ENCODE assay signal across 9 cellular contexts in the genomic region with DNA sequence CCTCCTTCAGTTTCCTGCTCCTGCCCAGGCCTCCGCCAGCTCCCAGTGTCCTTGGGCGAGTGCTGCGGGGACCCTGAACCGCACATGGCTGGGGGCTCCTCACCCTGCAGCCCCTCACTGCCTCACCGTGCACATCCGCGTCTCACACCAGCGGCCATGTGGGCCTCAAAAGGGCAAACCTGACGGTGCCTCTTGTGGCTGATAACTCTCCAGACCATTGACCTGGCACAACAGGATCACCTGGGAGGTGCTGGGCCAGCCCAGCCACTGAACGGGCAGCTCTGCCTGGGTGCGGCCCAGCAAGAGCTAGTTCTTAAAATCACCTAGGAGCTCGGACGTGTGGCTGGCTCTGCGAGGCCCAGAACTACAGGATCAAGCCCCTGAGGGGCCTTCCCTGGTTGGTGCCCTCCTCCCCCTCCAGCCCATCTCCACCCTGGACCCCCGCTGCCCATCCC. TPM values are rescaled to one million over a fixed set of nuclear protein-coding genes. Genes with fewer than 3 reads are reported as not detected.
DNase-seq lines count a peak whose midpoint lies in the region; ATAC-seq, FAIRE-seq and TF ChIP-seq lines count a peak whose summit lies in the region.
"Had no signal": no experiment of that assay in that cellular context is flagged by ENCODE, and none has a peak within 500 bp of the region (broad histone marks: within the 10 kb centered on the region; RNA-seq: fewer than 3 reads in every experiment).

No MANE protein-coding gene starts in this region.

- H3K27ac ChIP-seq in HepG2 (ENCODE audit: extremely low read length, insufficient read depth, low read length) (peak overlapping the region; percentile 94), stomach (peak overlapping the region; percentile 77 to 92 (median 85))

- H3K4me3 ChIP-seq in HepG2 (replicated peaks in 1 of 3; ENCODE audit: insufficient read depth in 1 of 3, low read depth in 2 of 3, low read length in 3 of 3), result peak overlapping the region; percentile 49 to 74 (median 66); a peak in 5 of 6 replicates
- H3K4me3 ChIP-seq in stomach, result peak overlapping the region in 3 of 4 donors; percentile 12 to 20 (median 17)

- peak overlapping the region; percentile 91 for H3K4me2 ChIP-seq in HepG2 (ENCODE audit: low read depth, low read length)

- H3K36me3 Mint-ChIP-seq in activated CD4-positive, alpha-beta T cell treated with anti-CD3 and anti-CD28 coated beads, Interleukin-2, amount 10 ng/mL, durations not matched to agents 24 days and 14 days (ENCODE audit: low read depth), result peaks cover 10% of the 10 kb centered on the region
- no peaks in the 10 kb centered on the region for H3K36me3 Mint-ChIP-seq in activated CD8-positive, alpha-beta T cell treated with anti-CD3 and anti-CD28 coated beads for 36 hours (ENCODE audit: low read depth)

- peak overlapping the region; percentile 75 for H3K9ac ChIP-seq in HepG2 (ENCODE audit: insufficient read depth, low read depth, low read length)

- POLR2A ChIA-PET in activated CD8-positive, alpha-beta T cell treated with anti-CD3 and anti-CD28 coated beads for 36 hours (lab: Charles Lee), result interaction anchor here (0.7 to 6.9 kb wide), 11 partner anchors 9 to 195 kb away, joined by 3 to 74 read pairs (median 4); partner anchors contain the start of genes BLOC1S4, MAN2B2 and MRFAP1L1
- POLR2A ChIA-PET in HepG2 (lab: Yijun Ruan, JAX), result interaction anchor here (0.6 to 5.5 kb wide), 16 partner anchors 9 to 413 kb away, joined by 3 to 122 read pairs (median 5); partner anchors contain the start of genes BLOC1S4, GRPEL1, MAN2B2 and MRFAP1

- TF ChIP-seq EP300 in HepG2 (IDR thresholded peaks at IDR 0.05; ENCODE audit: low read depth in 2 of 2, low read length in 2 of 2), result no peak
- no peak for TF ChIP-seq EP300 in HepG2 (CRISPR knock-in tag; IDR thresholded peaks at IDR 0.05; ENCODE audit: borderline replicate concordance)
- TF ChIP-seq EP300 in stomach (IDR thresholded peaks at IDR 0.05), result no peak

- peaks cover 69% of the 10 kb centered on the region for H3K4me1 Mint-ChIP-seq in activated CD4-positive, alpha-beta T cell treated with anti-CD3 and anti-CD28 coated beads, Interleukin-2, amount 10 ng/mL, durations not matched to agents 24 days and 14 days
- H3K4me1 Mint-ChIP-seq in activated CD8-positive, alpha-beta T cell treated with anti-CD3 and anti-CD28 coated beads for 36 hours (ENCODE audit: low read depth), result peaks cover 75% of the 10 kb centered on the region

- H3K27me3 ChIP-seq in HepG2 (ENCODE audit: control insufficient read depth in 1 of 2, insufficient read depth in 2 of 2, low read length in 2 of 2) (no peaks in the 10 kb centered on the region; a peak in 1 of 5 replicates), stomach (no peaks in the 10 kb centered on the region)

- peak overlapping the region; percentile 92 for H3K27ac Mint-ChIP-seq in activated CD4-positive, alpha-beta T cell treated with anti-CD3 and anti-CD28 coated beads, Interleukin-2, amount 10 ng/mL, durations not matched to agents 24 days and 14 days
- H3K27ac Mint-ChIP-seq in activated CD8-positive, alpha-beta T cell treated with anti-CD3 and anti-CD28 coated beads for 36 hours, result peak overlapping the region; percentile 93

- intact Hi-C loops in activated CD4-positive, alpha-beta T cell treated with anti-CD3 and anti-CD28 coated beads, Interleukin-2, amount 10 ng/mL, durations not matched to agents 24 days and 14 days (cut with micrococcal nuclease), result loop anchor here (1.0 to 2.0 kb wide), 2 partner anchors 15 to 19 kb away; partner anchors contain the start of gene MRFAP1L1
- intact Hi-C loops in activated CD8-positive, alpha-beta T cell treated with anti-CD3 and anti-CD28 coated beads for 36 hours (cut with micrococcal nuclease), result no loop called here
- intact Hi-C loops in HepG2 (cut with micrococcal nuclease; ENCODE audit: unreplicated experiment), result loop anchor here (2.0 to 10.0 kb wide), 3 partner anchors 15 to 65 kb away; partner anchors contain the start of gene MRFAP1
- intact Hi-C loops in stomach (cut with DNase I; ENCODE audit: low total_unique reads), result no loop called here

- TF ChIP-seq CTCF in activated CD8-positive, alpha-beta T cell treated with anti-CD3 and anti-CD28 coated beads for 36 hours (IDR thresholded peaks at IDR 0.05), result no peak
- no peak for TF ChIP-seq CTCF in HepG2 (CRISPR knock-in tag; IDR thresholded peaks at IDR 0.05)
- no peak for TF ChIP-seq CTCF in stomach (IDR thresholded peaks at IDR 0.05)

- no peaks in the 10 kb centered on the region for H3K27me3 Mint-ChIP-seq in activated CD4-positive, alpha-beta T cell treated with anti-CD3 and anti-CD28 coated beads, Interleukin-2, amount 10 ng/mL, durations not matched to agents 24 days and 14 days
- no peaks in the 10 kb centered on the region for H3K27me3 Mint-ChIP-seq in activated CD8-positive, alpha-beta T cell treated with anti-CD3 and anti-CD28 coated beads for 36 hours

- 5% methylated on average over 6 of the region's 15 CpGs for WGBS in HepG2 (ENCODE audit: low lambda C conversion rate)
- WGBS in stomach, 5 donors, result 25 to 61% (median 32%) methylated on average over 6 to 15 of the region's 15 CpGs

- H3K36me3 ChIP-seq in HepG2 (replicated peaks in 1 of 2; ENCODE audit: control insufficient read depth in 1 of 2, insufficient read depth in 2 of 2, low read length in 2 of 2) (no peaks in the 10 kb centered on the region), stomach (no peaks in the 10 kb centered on the region)

- H4K20me1 ChIP-seq in HepG2 (ENCODE audit: insufficient read depth, low read length), result no peaks in the 10 kb centered on the region

- CTCF ChIA-PET in activated CD8-positive, alpha-beta T cell treated with anti-CD3 and anti-CD28 coated beads for 36 hours (lab: Charles Lee), result interaction anchor here (0.8 to 3.4 kb wide), 9 partner anchors 8 to 185 kb away, joined by 3 to 40 read pairs (median 4); partner anchors contain the start of gene MRFAP1L1
- CTCF ChIA-PET in HepG2 (lab: Yijun Ruan, JAX; ENCODE audit: low intra/inter-chr PET ratio, low total read pairs), result interaction anchor here (1.9 to 2.3 kb wide), 2 partner anchors 10 to 15 kb away, joined by 4 to 10 read pairs; a partner anchor contains a TSS

- peak in 1 of 2 experiments; percentile 57; a peak in 2 of 4 replicates for TF ChIP-seq POLR2A in HepG2 (IDR thresholded peaks at IDR 0.05; ENCODE audit: insufficient read depth in 1 of 2, low read depth in 2 of 2, low read length in 2 of 2)
- no peak for TF ChIP-seq POLR2A in stomach (IDR thresholded peaks at IDR 0.05)

- no peaks in the 10 kb centered on the region for H3K9me3 ChIP-seq in HepG2 (ENCODE audit: low read length)
- no peaks in the 10 kb centered on the region for H3K9me3 ChIP-seq in stomach

- peak overlapping the region; percentile 87 for H3K4me3 Mint-ChIP-seq in activated CD4-positive, alpha-beta T cell treated with anti-CD3 and anti-CD28 coated beads, Interleukin-2, amount 10 ng/mL, durations not matched to agents 24 days and 14 days
- peak overlapping the region; percentile 74 for H3K4me3 Mint-ChIP-seq in activated CD8-positive, alpha-beta T cell treated with anti-CD3 and anti-CD28 coated beads for 36 hours

- peaks cover 16% of the 10 kb centered on the region for H3K79me2 ChIP-seq in HepG2 (ENCODE audit: insufficient read depth, low read length)

- BruUV-seq in HepG2 (replicated peaks; lab: Mats Ljungman, UMichigan), result no TSS peak

- in situ Hi-C loops in HepG2 (cut with HindIII; ENCODE audit: extremely low pct_ligation_motif_present, low pct_unique_long_range_greater_than_20kb), result no loop called here

- H3K9me3 Mint-ChIP-seq in activated CD4-positive, alpha-beta T cell treated with anti-CD3 and anti-CD28 coated beads, Interleukin-2, amount 10 ng/mL, durations not matched to agents 24 days and 14 days, result no peaks in the 10 kb centered on the region
- no peaks in the 10 kb centered on the region for H3K9me3 Mint-ChIP-seq in activated CD8-positive, alpha-beta T cell treated with anti-CD3 and anti-CD28 coated beads for 36 hours

- ATAC-seq in activated CD8-positive, alpha-beta T cell treated with anti-CD3 and anti-CD28 coated beads for 36 hours, result peak; percentile 10
- ATAC-seq in HepG2 (peak; percentile 45), HG03565 (IDR thresholded peaks at IDR 0.05; ENCODE audit: unreplicated experiment) (no peak), GM21515 (IDR thresholded peaks at IDR 0.05; ENCODE audit: unreplicated experiment) (no peak)

- no peak for DNase-seq in activated CD4-positive, alpha-beta T cell treated with anti-CD3 and anti-CD28 coated beads, Interleukin-2, amount 10 ng/mL, durations not matched to agents 24 days and 14 days
- no peak for DNase-seq in activated CD4-positive, alpha-beta T cell treated with anti-CD3 and anti-CD28 coated beads, Interleukin-2, amount 50 U/mL, for 4 hours
- peak; percentile 39 for DNase-seq in activated CD8-positive, alpha-beta T cell treated with anti-CD3 and anti-CD28 coated beads for 36 hours
- DNase-seq in HepG2 (ENCODE audit: low spot score), result peak; percentile 50
- peak; percentile 75 for DNase-seq in stomach
- DNase-seq in NCI-H1092 treated with DMSO at 0.1 percent for 48 hours (lab: John Stamatoyannopoulos, UW), result no peak

- TF ChIP-seq RAD21 in HepG2 (CRISPR knock-in tag; IDR thresholded peaks at IDR 0.05), result no peak

- no peak overlapping the region for H2AFZ ChIP-seq in HepG2 (ENCODE audit: low read length)

- H3K4me1 ChIP-seq in HepG2 (ENCODE audit: insufficient read depth, low read length) (peaks cover 75% of the 10 kb centered on the region), stomach (peaks cover 36 to 52% (median 44%) of the 10 kb centered on the region in 4 donors)

- no peak for FAIRE-seq in HepG2 (lab: Jason Lieb, UNC)

RNA-seq across cellular contexts. Expression of gene S100P, which starts 4.1 kb away (rescaled TPM):
- 2.1 and 2.8 TPM in 2 replicates for total RNA-seq in activated CD4-positive, alpha-beta T cell treated with anti-CD3 and anti-CD28 coated beads, Interleukin-2, amount 10 ng/mL, durations not matched to agents 24 days and 14 days
- 1 to 10 TPM; 3.4 to 4.3 TPM for total RNA-seq in activated CD8-positive, alpha-beta T cell treated with anti-CD3 and anti-CD28 coated beads for 36 hours
- total RNA-seq in HepG2 (2016; rRNA removed; fragmentation: Illumina TruSeq; extraction: Trizol) (278 and 348 TPM in 2 replicates), stomach (100 to 1,000 TPM in 2 of 5 donors, 10 to 100 TPM in 1, 1 to 10 TPM in 1, not detected in 1; 3.1 to 237 (median 93.3) TPM)
- 36.9 and 39.1 TPM in 2 replicates for total RNA-seq in HepG2 (2016; cell fraction: cytosol; rRNA removed; fragmentation: Illumina TruSeq; extraction: Trizol; ENCODE audit: low read depth)
- total RNA-seq in HepG2 (2016; cell fraction: insoluble cytoplasmic fraction; rRNA removed; fragmentation: Illumina TruSeq; extraction: Trizol), result 251 and 366 TPM in 2 replicates
- 71.8 and 83.2 TPM in 2 replicates for total RNA-seq in HepG2 (2016; cell fraction: membrane; rRNA removed; fragmentation: Illumina TruSeq; extraction: Trizol)
- total RNA-seq in HepG2 (2016; cell fraction: nucleus; rRNA removed; fragmentation: Illumina TruSeq; extraction: Trizol), result 84.8 and 90.9 TPM in 2 replicates
- polyA plus RNA-seq in HepG2 (2011; rRNA removed) (1,649 and 1,898 TPM in 2 replicates), stomach (1,000 to 10,000 TPM in 1 of 3 donors, 100 to 1,000 TPM in 2; 142 to 2,173 (median 337) TPM)
- polyA plus RNA-seq in HepG2 (2011; cell fraction: cytosol; rRNA removed), result 422 and 472 TPM in 2 replicates
- polyA plus RNA-seq in HepG2 (2011; cell fraction: nucleus; rRNA removed), result 82.9 and 122 TPM in 2 replicates
- 700 and 2,334 TPM in 2 replicates for polyA plus RNA-seq in HepG2 (2012)
- 30.5 and 35.0 TPM in 2 replicates for polyA plus RNA-seq in HepG2 (2016; cell fraction: cytosol; fragmentation: Illumina TruSeq; extraction: Trizol; ENCODE audit: low read depth)
- 150 and 168 TPM in 2 replicates for polyA plus RNA-seq in HepG2 (2016; cell fraction: insoluble cytoplasmic fraction; fragmentation: Illumina TruSeq; extraction: Trizol; ENCODE audit: low read depth)
- polyA plus RNA-seq in HepG2 (2016; cell fraction: membrane; fragmentation: Illumina TruSeq; extraction: Trizol; ENCODE audit: low read depth), result 38.8 and 42.8 TPM in 2 replicates
- 79.1 and 81.3 TPM in 2 replicates for polyA plus RNA-seq in HepG2 (2016; cell fraction: nucleus; fragmentation: Illumina TruSeq; extraction: Trizol; ENCODE audit: insufficient read depth, low read depth)
- polyA minus RNA-seq in HepG2 (2011; rRNA and poly(A)+ RNA removed; ENCODE audit: low replicate concordance), result 151 and 198 TPM in 2 replicates
- polyA minus RNA-seq in HepG2 (2011; cell fraction: cytosol; rRNA and poly(A)+ RNA removed), result 87.0 and 146 TPM in 2 replicates
- 37.3 and 51.0 TPM in 2 replicates for polyA minus RNA-seq in HepG2 (2011; cell fraction: nucleus; rRNA and poly(A)+ RNA removed)
- polyA plus RNA-seq: neural cell had no signal

RNA-seq across cellular contexts. Expression of gene MRFAP1L1, which starts 20.1 kb away (rescaled TPM):
- total RNA-seq in activated CD4-positive, alpha-beta T cell treated with anti-CD3 and anti-CD28 coated beads, Interleukin-2, amount 10 ng/mL, durations not matched to agents 24 days and 14 days, result 51.4 TPM in 2 replicates
- 10 to 100 TPM; 36.7 to 39.2 TPM for total RNA-seq in activated CD8-positive, alpha-beta T cell treated with anti-CD3 and anti-CD28 coated beads for 36 hours
- total RNA-seq in HepG2 (2016; rRNA removed; fragmentation: Illumina TruSeq; extraction: Trizol) (76.6 and 124 TPM in 2 replicates), stomach (10 to 100 TPM in 4 of 5 donors, 1 to 10 TPM in 1; 2.3 to 60.7 (median 51.7) TPM)
- 12.0 and 14.9 TPM in 2 replicates for total RNA-seq in HepG2 (2016; cell fraction: cytosol; rRNA removed; fragmentation: Illumina TruSeq; extraction: Trizol; ENCODE audit: low read depth)
- total RNA-seq in HepG2 (2016; cell fraction: insoluble cytoplasmic fraction; rRNA removed; fragmentation: Illumina TruSeq; extraction: Trizol), result 82.6 and 130 TPM in 2 replicates
- total RNA-seq in HepG2 (2016; cell fraction: membrane; rRNA removed; fragmentation: Illumina TruSeq; extraction: Trizol), result 36.1 and 39.2 TPM in 2 replicates
- 35.4 and 41.2 TPM in 2 replicates for total RNA-seq in HepG2 (2016; cell fraction: nucleus; rRNA removed; fragmentation: Illumina TruSeq; extraction: Trizol)
- polyA plus RNA-seq in HepG2 (2011; rRNA removed) (39.9 and 44.8 TPM in 2 replicates), stomach (10 to 100 TPM; 54.6 to 61.9 (median 57.3) TPM)
- 29.0 and 43.5 TPM in 2 replicates for polyA plus RNA-seq in HepG2 (2011; cell fraction: cytosol; rRNA removed)
- polyA plus RNA-seq in HepG2 (2011; cell fraction: nucleus; rRNA removed), result 12.5 and 20.0 TPM in 2 replicates
- 55.6 and 62.7 TPM in 2 replicates for polyA plus RNA-seq in HepG2 (2012)
- polyA plus RNA-seq in HepG2 (2016; cell fraction: cytosol; fragmentation: Illumina TruSeq; extraction: Trizol; ENCODE audit: low read depth), result 6.5 and 6.6 TPM in 2 replicates
- 143 and 162 TPM in 2 replicates for polyA plus RNA-seq in HepG2 (2016; cell fraction: insoluble cytoplasmic fraction; fragmentation: Illumina TruSeq; extraction: Trizol; ENCODE audit: low read depth)
- 21.2 and 21.7 TPM in 2 replicates for polyA plus RNA-seq in HepG2 (2016; cell fraction: membrane; fragmentation: Illumina TruSeq; extraction: Trizol; ENCODE audit: low read depth)
- polyA plus RNA-seq in HepG2 (2016; cell fraction: nucleus; fragmentation: Illumina TruSeq; extraction: Trizol; ENCODE audit: insufficient read depth, low read depth), result 60.2 and 60.7 TPM in 2 replicates
- polyA minus RNA-seq in HepG2 (2011; rRNA and poly(A)+ RNA removed; ENCODE audit: low replicate concordance), result 10.4 and 12.8 TPM in 2 replicates
- polyA minus RNA-seq in HepG2 (2011; cell fraction: cytosol; rRNA and poly(A)+ RNA removed), result 13.6 and 15.5 TPM in 2 replicates
- polyA minus RNA-seq in HepG2 (2011; cell fraction: nucleus; rRNA and poly(A)+ RNA removed), result 16.1 and 16.2 TPM in 2 replicates

RNA-seq across cellular contexts. Expression of gene BLOC1S4, which starts 26.4 kb away (rescaled TPM):
- total RNA-seq in activated CD4-positive, alpha-beta T cell treated with anti-CD3 and anti-CD28 coated beads, Interleukin-2, amount 10 ng/mL, durations not matched to agents 24 days and 14 days, result 20.1 and 21.4 TPM in 2 replicates
- 10 to 100 TPM; 19.1 to 21.8 TPM for total RNA-seq in activated CD8-positive, alpha-beta T cell treated with anti-CD3 and anti-CD28 coated beads for 36 hours
- total RNA-seq in HepG2 (2016; rRNA removed; fragmentation: Illumina TruSeq; extraction: Trizol), result 18.7 and 20.9 TPM in 2 replicates
- 4.7 and 6.1 TPM in 2 replicates for total RNA-seq in HepG2 (2016; cell fraction: cytosol; rRNA removed; fragmentation: Illumina TruSeq; extraction: Trizol; ENCODE audit: low read depth)
- 19.1 and 20.1 TPM in 2 replicates for total RNA-seq in HepG2 (2016; cell fraction: insoluble cytoplasmic fraction; rRNA removed; fragmentation: Illumina TruSeq; extraction: Trizol)
- total RNA-seq in HepG2 (2016; cell fraction: membrane; rRNA removed; fragmentation: Illumina TruSeq; extraction: Trizol), result 11.7 and 12.0 TPM in 2 replicates
- 7.6 and 7.9 TPM in 2 replicates for total RNA-seq in HepG2 (2016; cell fraction: nucleus; rRNA removed; fragmentation: Illumina TruSeq; extraction: Trizol)
- 15.5 and 17.6 TPM in 2 replicates for polyA plus RNA-seq in HepG2 (2011; rRNA removed)
- 19.4 and 26.2 TPM in 2 replicates for polyA plus RNA-seq in HepG2 (2011; cell fraction: cytosol; rRNA removed)
- 9.3 and 10.5 TPM in 2 replicates for polyA plus RNA-seq in HepG2 (2011; cell fraction: nucleus; rRNA removed)
- 10.5 and 11.1 TPM in 2 replicates for polyA plus RNA-seq in HepG2 (2012)
- polyA plus RNA-seq in HepG2 (2016; cell fraction: cytosol; fragmentation: Illumina TruSeq; extraction: Trizol; ENCODE audit: low read depth), result 3.6 and 4.1 TPM in 2 replicates
- polyA plus RNA-seq in HepG2 (2016; cell fraction: insoluble cytoplasmic fraction; fragmentation: Illumina TruSeq; extraction: Trizol; ENCODE audit: low read depth), result 22.2 and 23.4 TPM in 2 replicates
- polyA plus RNA-seq in HepG2 (2016; cell fraction: membrane; fragmentation: Illumina TruSeq; extraction: Trizol; ENCODE audit: low read depth), result 7.5 and 8.0 TPM in 2 replicates
- 10.3 and 14.0 TPM in 2 replicates for polyA plus RNA-seq in HepG2 (2016; cell fraction: nucleus; fragmentation: Illumina TruSeq; extraction: Trizol; ENCODE audit: insufficient read depth, low read depth)
- 5.1 and 16.2 TPM in 2 replicates for polyA minus RNA-seq in HepG2 (2011; rRNA and poly(A)+ RNA removed; ENCODE audit: low replicate concordance)
- 9.3 and 9.9 TPM in 2 replicates for polyA minus RNA-seq in HepG2 (2011; cell fraction: cytosol; rRNA and poly(A)+ RNA removed)
- polyA minus RNA-seq in HepG2 (2011; cell fraction: nucleus; rRNA and poly(A)+ RNA removed), result 5.5 and 7.0 TPM in 2 replicates
- 10 to 100 TPM in 4 of 5 donors, 1 to 10 TPM in 1; 9.5 to 64.3 (median 31.5) TPM for total RNA-seq in stomach
- 10 to 100 TPM in 1 of 3 donors, 1 to 10 TPM in 2; 8.4 to 13.1 (median 8.9) TPM for polyA plus RNA-seq in stomach

RNA-seq across cellular contexts. Expression of gene MRFAP1, which starts 49.0 kb away (rescaled TPM):
- total RNA-seq in activated CD4-positive, alpha-beta T cell treated with anti-CD3 and anti-CD28 coated beads, Interleukin-2, amount 10 ng/mL, durations not matched to agents 24 days and 14 days, result 122 TPM in 2 replicates
- 100 to 1,000 TPM; 106 to 107 TPM for total RNA-seq in activated CD8-positive, alpha-beta T cell treated with anti-CD3 and anti-CD28 coated beads for 36 hours
- total RNA-seq in HepG2 (2016; rRNA removed; fragmentation: Illumina TruSeq; extraction: Trizol), result 158 and 254 TPM in 2 replicates
- 31.0 and 37.7 TPM in 2 replicates for total RNA-seq in HepG2 (2016; cell fraction: cytosol; rRNA removed; fragmentation: Illumina TruSeq; extraction: Trizol; ENCODE audit: low read depth)
- 174 and 249 TPM in 2 replicates for total RNA-seq in HepG2 (2016; cell fraction: insoluble cytoplasmic fraction; rRNA removed; fragmentation: Illumina TruSeq; extraction: Trizol)
- 87.0 and 105 TPM in 2 replicates for total RNA-seq in HepG2 (2016; cell fraction: membrane; rRNA removed; fragmentation: Illumina TruSeq; extraction: Trizol)
- 67.5 and 68.6 TPM in 2 replicates for total RNA-seq in HepG2 (2016; cell fraction: nucleus; rRNA removed; fragmentation: Illumina TruSeq; extraction: Trizol)
- polyA plus RNA-seq in HepG2 (2011; rRNA removed), result 103 and 112 TPM in 2 replicates
- 110 and 141 TPM in 2 replicates for polyA plus RNA-seq in HepG2 (2011; cell fraction: cytosol; rRNA removed)
- polyA plus RNA-seq in HepG2 (2011; cell fraction: nucleus; rRNA removed), result 54.5 and 54.7 TPM in 2 replicates
- 198 and 236 TPM in 2 replicates for polyA plus RNA-seq in HepG2 (2012)
- polyA plus RNA-seq in HepG2 (2016; cell fraction: cytosol; fragmentation: Illumina TruSeq; extraction: Trizol; ENCODE audit: low read depth), result 55.7 and 56.7 TPM in 2 replicates
- polyA plus RNA-seq in HepG2 (2016; cell fraction: insoluble cytoplasmic fraction; fragmentation: Illumina TruSeq; extraction: Trizol; ENCODE audit: low read depth), result 509 and 563 TPM in 2 replicates
- 117 and 129 TPM in 2 replicates for polyA plus RNA-seq in HepG2 (2016; cell fraction: membrane; fragmentation: Illumina TruSeq; extraction: Trizol; ENCODE audit: low read depth)
- 205 and 206 TPM in 2 replicates for polyA plus RNA-seq in HepG2 (2016; cell fraction: nucleus; fragmentation: Illumina TruSeq; extraction: Trizol; ENCODE audit: insufficient read depth, low read depth)
- 19.4 and 22.0 TPM in 2 replicates for polyA minus RNA-seq in HepG2 (2011; rRNA and poly(A)+ RNA removed; ENCODE audit: low replicate concordance)
- polyA minus RNA-seq in HepG2 (2011; cell fraction: cytosol; rRNA and poly(A)+ RNA removed), result 29.9 and 30.5 TPM in 2 replicates
- 21.4 and 24.6 TPM in 2 replicates for polyA minus RNA-seq in HepG2 (2011; cell fraction: nucleus; rRNA and poly(A)+ RNA removed)
- 100 to 1,000 TPM in 3 of 5 donors, 10 to 100 TPM in 2; 51.9 to 369 (median 105) TPM for total RNA-seq in stomach
- 100 to 1,000 TPM; 234 to 315 (median 267) TPM for polyA plus RNA-seq in stomach

Comparison
In these comparisons a context has a peak if more than half of its experiments do, and no peak if none do; other contexts are left out.
1. DNase-seq: peak in activated CD8-positive, alpha-beta T cell treated with anti-CD3 and anti-CD28 coated beads for 36 hours (single experiment), HepG2 (single experiment) and stomach (single experiment); none in activated CD4-positive, alpha-beta T cell treated with anti-CD3 and anti-CD28 coated beads, Interleukin-2, amount 10 ng/mL, durations not matched to agents 24 days and 14 days (single experiment), activated CD4-positive, alpha-beta T cell treated with anti-CD3 and anti-CD28 coated beads, Interleukin-2, amount 50 U/mL, for 4 hours (0 of 2) and NCI-H1092 treated with DMSO at 0.1 percent for 48 hours (single experiment).
2. ATAC-seq: peak in activated CD8-positive, alpha-beta T cell treated with anti-CD3 and anti-CD28 coated beads for 36 hours (single experiment) and HepG2 (single experiment); none in HG03565 (single experiment) and GM21515 (single experiment).
3. intact Hi-C loops: an anchor here in activated CD4-positive, alpha-beta T cell treated with anti-CD3 and anti-CD28 coated beads, Interleukin-2, amount 10 ng/mL, durations not matched to agents 24 days and 14 days (1.0 to 2.0 kb wide) and HepG2 (2.0 to 10.0 kb wide); none called in activated CD8-positive, alpha-beta T cell treated with anti-CD3 and anti-CD28 coated beads for 36 hours and stomach.